19 cellular contexts compared by ENCODE assay signal in the genomic region with DNA sequence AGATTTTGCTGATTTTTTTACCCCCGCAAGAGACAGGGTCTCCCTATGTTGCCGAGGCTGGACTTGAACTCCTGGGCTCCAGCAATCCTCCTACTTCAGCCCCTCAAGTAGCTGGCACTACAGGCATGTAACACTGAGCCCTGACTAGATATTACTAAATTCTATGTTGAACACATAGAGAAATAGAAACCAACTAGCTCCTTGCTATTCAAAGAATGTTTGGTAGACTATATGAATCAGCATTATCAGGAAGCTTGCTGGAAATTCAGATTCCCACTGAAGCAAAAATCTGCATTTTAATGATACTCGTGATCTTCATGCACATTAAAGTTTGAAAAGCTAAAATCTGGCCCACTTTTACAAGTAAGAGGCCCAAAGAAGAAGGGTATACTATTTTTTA. TPM values are rescaled to one million over a fixed set of nuclear protein-coding genes. Genes with fewer than 3 reads are reported as not detected.
DNase-seq lines count a peak whose midpoint lies in the region; ATAC-seq and TF ChIP-seq lines count a peak whose summit lies in the region.
"Had no signal": no experiment of that assay in that cellular context is flagged by ENCODE, and none has a peak within 500 bp of the region (broad histone marks: within the 10 kb centered on the region; RNA-seq: fewer than 3 reads in every experiment).

No MANE protein-coding gene starts in this region.

- H3K4me3 ChIP-seq in GM23248 = no peak overlapping the region
- no peak overlapping the region for H3K4me3 ChIP-seq in adipocyte (ENCODE audit: low read length)
- H3K4me3 ChIP-seq in neural progenitor cell = no peak overlapping the region
- H3K4me3 ChIP-seq: BLaER1 had no signal

- no peaks in the 10 kb centered on the region for H3K9me2 ChIP-seq in GM23248 (ENCODE audit: insufficient read depth)

- peaks cover 3% of the 10 kb centered on the region; the same call in 1 of the 2 replicates for H3K36me3 ChIP-seq in GM23248 (ENCODE audit: low read depth)
- H3K36me3 ChIP-seq in adipocyte (ENCODE audit: control insufficient read depth, insufficient read depth, low read length, severe bottlenecking) = peaks cover 5% of the 10 kb centered on the region
- H3K36me3 ChIP-seq in neural progenitor cell = no peaks in the 10 kb centered on the region

- peaks cover 18% of the 10 kb centered on the region for H3K36me3 Mint-ChIP-seq in dendritic cell treated with granulocyte-macrophage colony-stimulating factor and Interleukin-4, amounts not matched to agents 40 ng/mL and 50 ng/mL, for 4 days (ENCODE audit: low read depth)
- peaks cover 12% of the 10 kb centered on the region for H3K36me3 Mint-ChIP-seq in neural progenitor cell

- no peaks in the 10 kb centered on the region for H3F3A ChIP-seq in GM23248 (ENCODE audit: insufficient read depth)
- H3F3A ChIP-seq in neural progenitor cell (ENCODE audit: low read depth) = no peaks in the 10 kb centered on the region

- peaks cover 33% of the 10 kb centered on the region for H3K4me1 Mint-ChIP-seq in dendritic cell treated with granulocyte-macrophage colony-stimulating factor and Interleukin-4, amounts not matched to agents 40 ng/mL and 50 ng/mL, for 4 days (ENCODE audit: low read depth)
- no peaks in the 10 kb centered on the region for H3K4me1 Mint-ChIP-seq in neural progenitor cell

- peak overlapping the region; percentile 58 for H3K4me3 Mint-ChIP-seq in dendritic cell treated with granulocyte-macrophage colony-stimulating factor and Interleukin-4, amounts not matched to agents 40 ng/mL and 50 ng/mL, for 4 days
- no peak overlapping the region for H3K4me3 Mint-ChIP-seq in neural progenitor cell
- H3K4me3 Mint-ChIP-seq: CD8-positive, alpha-beta T cell had no signal

- H3K9ac ChIP-seq in GM23248 = no peak overlapping the region; the same call in 1 of the 2 replicates
- peak overlapping the region; percentile 58 for H3K9ac ChIP-seq in adipocyte (ENCODE audit: low read length)
- no peak overlapping the region for H3K9ac ChIP-seq in neural progenitor cell
- H3K9ac ChIP-seq: BLaER1 had no signal

- H3K4me2 ChIP-seq in GM23248 (ENCODE audit: unreplicated experiment) = no peak overlapping the region
- no peak overlapping the region for H3K4me2 ChIP-seq in neural progenitor cell
- H3K4me2 ChIP-seq: BLaER1 had no signal

- H4K20me1 ChIP-seq in GM23248 (ENCODE audit: insufficient read depth) (no peaks in the 10 kb centered on the region), neural progenitor cell (ENCODE audit: low read depth) (no peaks in the 10 kb centered on the region)

- WGBS in GM23248 (ENCODE audit: low coverage in 1 of 2, low lambda C conversion rate in 2 of 2, missing lambda C conversion rate in 2 of 2), 2 experiments = 95 to 96% methylated on average over 3 of the region's 3 CpGs

- H3K9me3 ChIP-seq in GM23248 (ENCODE audit: low read depth) (no peaks in the 10 kb centered on the region), adipocyte (ENCODE audit: control insufficient read depth, low read length) (no peaks in the 10 kb centered on the region), neural progenitor cell (ENCODE audit: low read depth) (no peaks in the 10 kb centered on the region)
- H3K9me3 ChIP-seq: BLaER1 had no signal

- H3K27ac Mint-ChIP-seq in dendritic cell treated with granulocyte-macrophage colony-stimulating factor and Interleukin-4, amounts not matched to agents 40 ng/mL and 50 ng/mL, for 4 days = peak overlapping the region; percentile 84
- H3K27ac Mint-ChIP-seq in neural progenitor cell = no peak overlapping the region

- ATAC-seq in GM21367 (IDR thresholded peaks at IDR 0.05; ENCODE audit: unreplicated experiment) = no peak
- ATAC-seq in HG03469 (IDR thresholded peaks at IDR 0.05; ENCODE audit: unreplicated experiment) = no peak
- ATAC-seq: CD8-positive, alpha-beta T cell; PC-3 had no signal

- H3K9me3 Mint-ChIP-seq in dendritic cell treated with granulocyte-macrophage colony-stimulating factor and Interleukin-4, amounts not matched to agents 40 ng/mL and 50 ng/mL, for 4 days = no peaks in the 10 kb centered on the region
- peaks cover 9% of the 10 kb centered on the region for H3K9me3 Mint-ChIP-seq in neural progenitor cell
- H3K9me3 Mint-ChIP-seq: CD8-positive, alpha-beta T cell had no signal

- H3K4me1 ChIP-seq in GM23248 (ENCODE audit: insufficient read depth) (0 out of 2 replicates have a peak, but pooled peaks cover 5% of the 10 kb centered on the region), adipocyte (ENCODE audit: control insufficient read depth, insufficient read depth, low read length) (peaks cover 8% of the 10 kb centered on the region), neural progenitor cell (no peaks in the 10 kb centered on the region)
- H3K4me1 ChIP-seq: BLaER1 had no signal

- H2AFZ ChIP-seq in GM23248 = no peak overlapping the region
- no peak overlapping the region for H2AFZ ChIP-seq in neural progenitor cell (replicated peaks)

- H3K79me2 ChIP-seq in GM23248 (ENCODE audit: insufficient read depth) = peaks cover 99% of the 10 kb centered on the region
- peaks cover 79% of the 10 kb centered on the region for H3K79me2 ChIP-seq in neural progenitor cell (ENCODE audit: low read depth)

- in situ Hi-C loops in GM23248 (cut with MboI) = no loop called here

- H3K27me3 Mint-ChIP-seq in dendritic cell treated with granulocyte-macrophage colony-stimulating factor and Interleukin-4, amounts not matched to agents 40 ng/mL and 50 ng/mL, for 4 days = no peaks in the 10 kb centered on the region
- no peaks in the 10 kb centered on the region for H3K27me3 Mint-ChIP-seq in neural progenitor cell (ENCODE audit: insufficient read depth, low read depth)

- H3K27ac ChIP-seq in GM23248 (peak overlapping the region; percentile 35), neural progenitor cell (no peak overlapping the region)
- H3K27ac ChIP-seq: BLaER1, RWPE1 had no signal

- peak; percentile 58 for DNase-seq in GM23248
- DNase-seq in adipocyte (ENCODE audit: low read depth) = peak; percentile 73
- DNase-seq in renal cortical epithelial cell (ENCODE audit: low read depth) = peak; percentile 67
- DNase-seq in neural progenitor cell (ENCODE audit: low spot score) = no peak
- DNase-seq: CD8-positive, alpha-beta T cell; DMS79 treated with DMSO at 0.1 percent for 48 hours; HCEC 1CT; KBM-7; NCI-H1417 treated with DMSO at 0.1 percent for 48 hours; NCI-H2029; NCI-H2171 treated with DMSO at 0.1 percent for 48 hours; NCI-H510A; NCI-H774; PC-3 had no signal

- TF ChIP-seq CTCF in neural progenitor cell (IDR thresholded peaks at IDR 0.05) = no peak

- no peaks in the 10 kb centered on the region for H3K27me3 ChIP-seq in GM23248 (replicated peaks; ENCODE audit: insufficient read depth)
- no peaks in the 10 kb centered on the region for H3K27me3 ChIP-seq in adipocyte (replicated peaks; ENCODE audit: control insufficient read depth, insufficient read depth, low read length)
- no peaks in the 10 kb centered on the region for H3K27me3 ChIP-seq in neural progenitor cell
- H3K27me3 ChIP-seq: BLaER1 had no signal

- intact Hi-C loops in dendritic cell treated with granulocyte-macrophage colony-stimulating factor and Interleukin-4, amounts not matched to agents 40 ng/mL and 50 ng/mL, for 4 days (cut with micrococcal nuclease) = no loop called here

RNA-seq across cellular contexts. Expression of a gene that starts 11.9 kb away (rescaled TPM):
- total RNA-seq in GM23248 (2014; rRNA removed; shearing (Covaris generic)) = 47.7 and 50.5 TPM in 2 replicates
- polyA plus RNA-seq in GM23248 (2016; fragmentation: Nextera tagmentation; extraction: Ambion mirVana) = 35.3 and 36.6 TPM in 2 replicates
- 32.6 and 81.1 TPM in 2 replicates for total RNA-seq in renal cortical epithelial cell
- 51.6 and 82.4 TPM in 2 replicates for total RNA-seq in neural progenitor cell (ENCODE audit: low replicate concordance)

RNA-seq across cellular contexts. Expression of a gene that starts 37.3 kb away (rescaled TPM):
- total RNA-seq in GM23248 (2014; rRNA removed; shearing (Covaris generic)) = 113 and 127 TPM in 2 replicates
- 24.9 and 28.4 TPM in 2 replicates for polyA plus RNA-seq in GM23248 (2016; fragmentation: Nextera tagmentation; extraction: Ambion mirVana)
- 216 and 218 TPM in 2 replicates for total RNA-seq in renal cortical epithelial cell
- total RNA-seq in neural progenitor cell (ENCODE audit: low replicate concordance) = 134 and 142 TPM in 2 replicates
